ENCODE assay signal across 1 cellular context in genomic region chr10:59373071-59373470, GRCh38.
TF ChIP-seq lines count a peak whose summit lies in the region.

No MANE protein-coding gene starts in this region.

TF ChIP-seq in SK-N-SH, 30 proteins besides CTCF, POLR2A, EP300 and RAD21 (continued from another document):
- TF ChIP-seq, protein P1, sequence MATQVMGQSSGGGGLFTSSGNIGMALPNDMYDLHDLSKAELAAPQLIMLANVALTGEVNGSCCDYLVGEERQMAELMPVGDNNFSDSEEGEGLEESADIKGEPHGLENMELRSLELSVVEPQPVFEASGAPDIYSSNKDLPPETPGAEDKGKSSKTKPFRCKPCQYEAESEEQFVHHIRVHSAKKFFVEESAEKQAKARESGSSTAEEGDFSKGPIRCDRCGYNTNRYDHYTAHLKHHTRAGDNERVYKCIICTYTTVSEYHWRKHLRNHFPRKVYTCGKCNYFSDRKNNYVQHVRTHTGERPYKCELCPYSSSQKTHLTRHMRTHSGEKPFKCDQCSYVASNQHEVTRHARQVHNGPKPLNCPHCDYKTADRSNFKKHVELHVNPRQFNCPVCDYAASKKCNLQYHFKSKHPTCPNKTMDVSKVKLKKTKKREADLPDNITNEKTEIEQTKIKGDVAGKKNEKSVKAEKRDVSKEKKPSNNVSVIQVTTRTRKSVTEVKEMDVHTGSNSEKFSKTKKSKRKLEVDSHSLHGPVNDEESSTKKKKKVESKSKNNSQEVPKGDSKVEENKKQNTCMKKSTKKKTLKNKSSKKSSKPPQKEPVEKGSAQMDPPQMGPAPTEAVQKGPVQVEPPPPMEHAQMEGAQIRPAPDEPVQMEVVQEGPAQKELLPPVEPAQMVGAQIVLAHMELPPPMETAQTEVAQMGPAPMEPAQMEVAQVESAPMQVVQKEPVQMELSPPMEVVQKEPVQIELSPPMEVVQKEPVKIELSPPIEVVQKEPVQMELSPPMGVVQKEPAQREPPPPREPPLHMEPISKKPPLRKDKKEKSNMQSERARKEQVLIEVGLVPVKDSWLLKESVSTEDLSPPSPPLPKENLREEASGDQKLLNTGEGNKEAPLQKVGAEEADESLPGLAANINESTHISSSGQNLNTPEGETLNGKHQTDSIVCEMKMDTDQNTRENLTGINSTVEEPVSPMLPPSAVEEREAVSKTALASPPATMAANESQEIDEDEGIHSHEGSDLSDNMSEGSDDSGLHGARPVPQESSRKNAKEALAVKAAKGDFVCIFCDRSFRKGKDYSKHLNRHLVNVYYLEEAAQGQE (IDR thresholded peaks at IDR 0.05; ENCODE audit: low read depth, low read length), result no peak
- TF ChIP-seq CHD2 (IDR thresholded peaks at IDR 0.05; ENCODE audit: low read length, partially characterized antibody), result no peak
- TF ChIP-seq RCOR1 (IDR thresholded peaks at IDR 0.05; ENCODE audit: low read length), result no peak
- no peak for TF ChIP-seq NFIC (IDR thresholded peaks at IDR 0.05; ENCODE audit: borderline replicate concordance)
- TF ChIP-seq EZH2phosphoT487 (IDR thresholded peaks at IDR 0.05; ENCODE audit: borderline replicate concordance, low read depth), result no peak
